1 cellular context compared by ENCODE assay signal in genomic region chr11:78290293-78291176, GRCh38.
A peak's percentile ranks its signal among the peaks of the same experiment; 100 is the strongest.
TF ChIP-seq lines count a peak whose summit lies in the region.

No MANE protein-coding gene starts in this region.

TF ChIP-seq in HepG2, 621 proteins besides CTCF, POLR2A, EP300 and RAD21 (continued from another document and continues in another):
- peak; percentile 70; the same call in 1 of the 2 replicates for TF ChIP-seq ZNF646 (CRISPR knock-in tag; IDR thresholded peaks at IDR 0.05)
- TF ChIP-seq ZNF33A (CRISPR knock-in tag; IDR thresholded peaks at IDR 0.05; ENCODE audit: borderline replicate concordance): no peak
- no peak for TF ChIP-seq FOSL1 (CRISPR knock-in tag; IDR thresholded peaks at IDR 0.05; ENCODE audit: borderline replicate concordance)
- peak; percentile 87 for TF ChIP-seq CREM (IDR thresholded peaks at IDR 0.05)
- no peak for TF ChIP-seq CREM (CRISPR knock-in tag; IDR thresholded peaks at IDR 0.05)
- TF ChIP-seq SOX5 (CRISPR knock-in tag; IDR thresholded peaks at IDR 0.05; ENCODE audit: borderline replicate concordance): peak; percentile 98
- no peak for TF ChIP-seq ZNF33B (CRISPR knock-in tag; IDR thresholded peaks at IDR 0.05)
- TF ChIP-seq MBNL3 (CRISPR knock-in tag; conservative IDR thresholded peaks at IDR 0.05): no peak
- TF ChIP-seq, protein P1, sequence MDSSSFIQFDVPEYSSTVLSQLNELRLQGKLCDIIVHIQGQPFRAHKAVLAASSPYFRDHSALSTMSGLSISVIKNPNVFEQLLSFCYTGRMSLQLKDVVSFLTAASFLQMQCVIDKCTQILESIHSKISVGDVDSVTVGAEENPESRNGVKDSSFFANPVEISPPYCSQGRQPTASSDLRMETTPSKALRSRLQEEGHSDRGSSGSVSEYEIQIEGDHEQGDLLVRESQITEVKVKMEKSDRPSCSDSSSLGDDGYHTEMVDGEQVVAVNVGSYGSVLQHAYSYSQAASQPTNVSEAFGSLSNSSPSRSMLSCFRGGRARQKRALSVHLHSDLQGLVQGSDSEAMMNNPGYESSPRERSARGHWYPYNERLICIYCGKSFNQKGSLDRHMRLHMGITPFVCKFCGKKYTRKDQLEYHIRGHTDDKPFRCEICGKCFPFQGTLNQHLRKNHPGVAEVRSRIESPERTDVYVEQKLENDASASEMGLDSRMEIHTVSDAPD (CRISPR knock-in tag; IDR thresholded peaks at IDR 0.05): no peak; the same call in 1 of the 2 replicates
- TF ChIP-seq SP140L (CRISPR knock-in tag; IDR thresholded peaks at IDR 0.05; ENCODE audit: borderline replicate concordance): peak; percentile 54; the same call in 1 of the 2 replicates
- peak; percentile 43; the same call in 1 of the 2 replicates for TF ChIP-seq POLR2G (IDR thresholded peaks at IDR 0.05; ENCODE audit: low read depth, low read length)
- no peak for TF ChIP-seq FLYWCH1 (CRISPR knock-in tag; IDR thresholded peaks at IDR 0.05)
- TF ChIP-seq YEATS2 (CRISPR knock-in tag; IDR thresholded peaks at IDR 0.05; ENCODE audit: borderline replicate concordance): peak; percentile 83; the same call in 1 of the 2 replicates
- no peak for TF ChIP-seq ZBTB37 (CRISPR knock-in tag; IDR thresholded peaks at IDR 0.05)
- TF ChIP-seq SMC3 (IDR thresholded peaks at IDR 0.05; ENCODE audit: low read length): peak; percentile 73; the same call in 1 of the 2 replicates
- no peak for TF ChIP-seq IKZF1 (IDR thresholded peaks at IDR 0.05)
- TF ChIP-seq ZNF263 (CRISPR knock-in tag; IDR thresholded peaks at IDR 0.05): no peak
- TF ChIP-seq TCF7 (IDR thresholded peaks at IDR 0.05; ENCODE audit: low read depth): peak; percentile 91
- TF ChIP-seq NPAS2 (CRISPR knock-in tag; IDR thresholded peaks at IDR 0.05; ENCODE audit: borderline replicate concordance): no peak
- 0 out of 2 replicates have a peak, but pooled peaks have one; percentile 61 for TF ChIP-seq PRMT3 (CRISPR knock-in tag; IDR thresholded peaks at IDR 0.05; ENCODE audit: borderline replicate concordance, low read depth)
- no peak for TF ChIP-seq U2AF1 (optimal IDR thresholded peaks at IDR 0.05; ENCODE audit: low read depth, low read length)
- TF ChIP-seq PAX8 (CRISPR knock-in tag; IDR thresholded peaks at IDR 0.05; ENCODE audit: borderline replicate concordance): no peak
- no peak for TF ChIP-seq ZNF672 (CRISPR knock-in tag; IDR thresholded peaks at IDR 0.05)
- no peak for TF ChIP-seq RAD51 (IDR thresholded peaks at IDR 0.05; ENCODE audit: borderline replicate concordance)
- TF ChIP-seq ZNF782 (CRISPR knock-in tag; IDR thresholded peaks at IDR 0.05; ENCODE audit: borderline replicate concordance): peak; percentile 76; the same call in 1 of the 2 replicates
- TF ChIP-seq LCORL (IDR thresholded peaks at IDR 0.05): no peak
- TF ChIP-seq LCORL (CRISPR knock-in tag; IDR thresholded peaks at IDR 0.05): peak; percentile 77
- peak; percentile 88 for TF ChIP-seq ZNF205 (CRISPR knock-in tag; IDR thresholded peaks at IDR 0.05)
- TF ChIP-seq SSRP1 (CRISPR knock-in tag; IDR thresholded peaks at IDR 0.05): peak; percentile 92; the same call in 1 of the 2 replicates
- TF ChIP-seq RXRA (CRISPR knock-in tag; IDR thresholded peaks at IDR 0.05): peak; percentile 78; the same call in 1 of the 2 replicates
- TF ChIP-seq SETDB1 (CRISPR knock-in tag; IDR thresholded peaks at IDR 0.05; ENCODE audit: borderline replicate concordance): no peak
- no peak for TF ChIP-seq ZNF720 (CRISPR knock-in tag; IDR thresholded peaks at IDR 0.05)
- TF ChIP-seq NR2F2 (IDR thresholded peaks at IDR 0.05; ENCODE audit: borderline replicate concordance, low read depth): peak; percentile 93
- TF ChIP-seq WIZ (CRISPR knock-in tag; IDR thresholded peaks at IDR 0.05): 0 out of 2 replicates have a peak, but pooled peaks have one; percentile 38
- TF ChIP-seq ZNF275 (CRISPR knock-in tag; IDR thresholded peaks at IDR 0.05; ENCODE audit: borderline replicate concordance): no peak
- no peak for TF ChIP-seq ARID2 (CRISPR knock-in tag; IDR thresholded peaks at IDR 0.05; ENCODE audit: borderline replicate concordance)
- TF ChIP-seq ZFAT (CRISPR knock-in tag; conservative IDR thresholded peaks at IDR 0.05): no peak
- no peak for TF ChIP-seq NFIB (CRISPR knock-in tag; IDR thresholded peaks at IDR 0.05; ENCODE audit: borderline replicate concordance)
- peak; percentile 92 for TF ChIP-seq SKI (IDR thresholded peaks at IDR 0.05; ENCODE audit: partially characterized antibody)
- no peak for TF ChIP-seq SNAI1 (CRISPR knock-in tag; IDR thresholded peaks at IDR 0.05; ENCODE audit: borderline replicate concordance)
- TF ChIP-seq SIN3A (IDR thresholded peaks at IDR 0.05; ENCODE audit: borderline replicate concordance, low read depth, low read length): peak; percentile 67; the same call in 1 of the 2 replicates
- no peak for TF ChIP-seq E2F5 (CRISPR knock-in tag; conservative IDR thresholded peaks at IDR 0.05)
- TF ChIP-seq, protein P2, sequence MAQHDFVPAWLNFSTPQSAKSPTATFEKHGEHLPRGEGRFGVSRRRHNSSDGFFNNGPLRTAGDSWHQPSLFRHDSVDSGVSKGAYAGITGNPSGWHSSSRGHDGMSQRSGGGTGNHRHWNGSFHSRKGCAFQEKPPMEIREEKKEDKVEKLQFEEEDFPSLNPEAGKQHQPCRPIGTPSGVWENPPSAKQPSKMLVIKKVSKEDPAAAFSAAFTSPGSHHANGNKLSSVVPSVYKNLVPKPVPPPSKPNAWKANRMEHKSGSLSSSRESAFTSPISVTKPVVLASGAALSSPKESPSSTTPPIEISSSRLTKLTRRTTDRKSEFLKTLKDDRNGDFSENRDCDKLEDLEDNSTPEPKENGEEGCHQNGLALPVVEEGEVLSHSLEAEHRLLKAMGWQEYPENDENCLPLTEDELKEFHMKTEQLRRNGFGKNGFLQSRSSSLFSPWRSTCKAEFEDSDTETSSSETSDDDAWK (CRISPR knock-in tag; IDR thresholded peaks at IDR 0.05): no peak
- TF ChIP-seq, protein P3, sequence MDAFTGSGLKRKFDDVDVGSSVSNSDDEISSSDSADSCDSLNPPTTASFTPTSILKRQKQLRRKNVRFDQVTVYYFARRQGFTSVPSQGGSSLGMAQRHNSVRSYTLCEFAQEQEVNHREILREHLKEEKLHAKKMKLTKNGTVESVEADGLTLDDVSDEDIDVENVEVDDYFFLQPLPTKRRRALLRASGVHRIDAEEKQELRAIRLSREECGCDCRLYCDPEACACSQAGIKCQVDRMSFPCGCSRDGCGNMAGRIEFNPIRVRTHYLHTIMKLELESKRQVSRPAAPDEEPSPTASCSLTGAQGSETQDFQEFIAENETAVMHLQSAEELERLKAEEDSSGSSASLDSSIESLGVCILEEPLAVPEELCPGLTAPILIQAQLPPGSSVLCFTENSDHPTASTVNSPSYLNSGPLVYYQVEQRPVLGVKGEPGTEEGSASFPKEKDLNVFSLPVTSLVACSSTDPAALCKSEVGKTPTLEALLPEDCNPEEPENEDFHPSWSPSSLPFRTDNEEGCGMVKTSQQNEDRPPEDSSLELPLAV (CRISPR knock-in tag; conservative IDR thresholded peaks at IDR 0.05; ENCODE audit: low read depth): no peak
- no peak for TF ChIP-seq IKZF4 (CRISPR knock-in tag; IDR thresholded peaks at IDR 0.05; ENCODE audit: borderline replicate concordance, low read depth, not compliant biosample characterization)
- TF ChIP-seq ATF3 (CRISPR knock-in tag; IDR thresholded peaks at IDR 0.05): peak; percentile 98
- TF ChIP-seq KLF9 (CRISPR knock-in tag; IDR thresholded peaks at IDR 0.05; ENCODE audit: low read depth): peak; percentile 89
- TF ChIP-seq ZZZ3 (CRISPR knock-in tag; IDR thresholded peaks at IDR 0.05; ENCODE audit: borderline replicate concordance): 0 out of 2 replicates have a peak, but pooled peaks have one; percentile 31
- no peak for TF ChIP-seq TIGD3 (CRISPR knock-in tag; IDR thresholded peaks at IDR 0.05; ENCODE audit: borderline replicate concordance)
- TF ChIP-seq ZNF547 (CRISPR knock-in tag; IDR thresholded peaks at IDR 0.05): no peak
- peak; percentile 68; the same call in 1 of the 2 replicates for TF ChIP-seq HNF1B (CRISPR knock-in tag; IDR thresholded peaks at IDR 0.05)
- peak; percentile 96 for TF ChIP-seq ZNF792 (CRISPR knock-in tag; IDR thresholded peaks at IDR 0.05)
